ENCODE assay signal across 11 cellular contexts in genomic region chr1:225880636-225881035, GRCh38. TPM values are rescaled to one million over a fixed set of nuclear protein-coding genes. Genes with fewer than 3 reads are reported as not detected.
DNase-seq lines count a peak whose midpoint lies in the region; ATAC-seq, FAIRE-seq and TF ChIP-seq lines count a peak whose summit lies in the region.
"Had no signal": no experiment of that assay in that cellular context is flagged by ENCODE, and none has a peak within 500 bp of the region (broad histone marks: within the 10 kb centered on the region; RNA-seq: fewer than 3 reads in every experiment).

No MANE protein-coding gene starts in this region.

- H3K4me2 ChIP-seq in GM12878 (ENCODE audit: control insufficient read depth, insufficient read depth) (peak overlapping the region; percentile 96), mesendoderm (ENCODE audit: low read length) (no peak overlapping the region)

- in situ Hi-C loops in GM12878 (cut with MboI) = no loop called here

- H3K4me3 ChIP-seq in heart right ventricle (peak overlapping the region in 8 of 10 donors; percentile 90 to 100 (median 98)), GM12878 (peak overlapping the region; percentile 88; the same call in 1 of the 2 replicates), mesendoderm (ENCODE audit: low read length) (no peak overlapping the region)

- H3K23ac ChIP-seq in mesendoderm (ENCODE audit: low read length) = no peak overlapping the region

- H3K27ac ChIP-seq in heart right ventricle (peak overlapping the region in 9 of 10 donors; percentile 85 to 98 (median 95)), GM12878 (ENCODE audit: control insufficient read depth, insufficient read depth) (no peak overlapping the region), mesendoderm (ENCODE audit: low read depth, low read length) (no peak overlapping the region)

- H3K9me3 Mint-ChIP-seq in type B pancreatic cell = no peaks in the 10 kb centered on the region

- no peak for TF ChIP-seq EP300 in GM12878 (IDR thresholded peaks at IDR 0.05; ENCODE audit: borderline replicate concordance in 1 of 2, control insufficient read depth in 1 of 2, low read depth in 2 of 2, low read length in 2 of 2)

- no peak overlapping the region for H2BK15ac ChIP-seq in mesendoderm (replicated peaks; ENCODE audit: low read depth)

- H3K79me2 ChIP-seq in GM12878 (ENCODE audit: control insufficient read depth, insufficient read depth, low read length) (peaks cover 30% of the 10 kb centered on the region), mesendoderm (ENCODE audit: control insufficient read depth, insufficient read depth, low read length) (peaks cover 19% of the 10 kb centered on the region)

- 70 to 81% methylated on average over 5 of the region's 5 CpGs for WGBS in heart right ventricle, 2 donors
- WGBS in GM12878 (ENCODE audit: insufficient coverage, insufficient replicate concordance, low lambda C conversion rate, missing lambda C conversion rate) = 68% methylated on average over 5 of the region's 5 CpGs
- WGBS in mesendoderm (ENCODE audit: extremely low coverage, insufficient coverage, low lambda C conversion rate) = no CpG with 5 or more reads among the region's 5 CpGs

- ATAC-seq in heart right ventricle (no peak), Right ventricle myocardium inferior (no peak), GM12878 (no peak)

- peak; percentile 57 for FAIRE-seq in GM12878 (lab: Jason Lieb, UNC)

- H3K18ac ChIP-seq in mesendoderm (ENCODE audit: low read length) = no peak overlapping the region

- TF ChIP-seq RAD21 in GM12878 (IDR thresholded peaks at IDR 0.05; ENCODE audit: insufficient read depth, low read depth, low read length) = no peak

- H3K27me3 Mint-ChIP-seq in type B pancreatic cell = peaks cover 3% of the 10 kb centered on the region

- 0 out of 2 replicates have a peak, but pooled peaks cover 3% of the 10 kb centered on the region for H4K20me1 ChIP-seq in GM12878 (ENCODE audit: control insufficient read depth, insufficient read depth)

- H4K5ac ChIP-seq in mesendoderm (ENCODE audit: low read length) = no peak overlapping the region

- H2AFZ ChIP-seq in GM12878 (ENCODE audit: control insufficient read depth, low read depth, low read length) = no peak overlapping the region

- intact Hi-C loops in heart right ventricle (cut with DNase I) = loop anchor here in 3 of 10 donors (2.0 to 5.0 kb wide), 3 partner anchors 37 to 70 kb away; partner anchors contain the start of gene EPHX1 (in 3 of the 3)
- intact Hi-C loops in Right ventricle myocardium inferior (cut with DNase I) = loop anchor here (5.0 kb wide), 1 partner anchor 68 kb away; the partner anchor contains the start of gene EPHX1
- intact Hi-C loops in GM12878 (cut with micrococcal nuclease; ENCODE audit: unreplicated experiment) = no loop called here

- SMC1A ChIA-PET in GM12878 (lab: Charles Lee; ENCODE audit: uncharacterized antibody, unreplicated experiment) = interaction anchor here (0.8 to 5.1 kb wide), 9 partner anchors 9 to 116 kb away, joined by 3 to 29 read pairs (median 8); partner anchors contain the start of gene SRP9

- H3K4ac ChIP-seq in mesendoderm (ENCODE audit: low read depth, low read length) = no peak overlapping the region

- H3K36me3 Mint-ChIP-seq in type B pancreatic cell = no peaks in the 10 kb centered on the region

- RAD21 ChIA-PET in GM12878 (lab: Charles Lee; ENCODE audit: unreplicated experiment) = interaction anchor here (0.8 to 3.7 kb wide), 5 partner anchors 31 to 107 kb away, joined by 3 to 37 read pairs (median 13); partner anchors contain the start of genes PYCR2 and SRP9

- no peak overlapping the region for H4K8ac ChIP-seq in mesendoderm (ENCODE audit: low read depth, low read length)

- peak overlapping the region; percentile 83 for H3K27ac Mint-ChIP-seq in type B pancreatic cell

- TF ChIP-seq CTCF in heart right ventricle (IDR thresholded peaks at IDR 0.05) (no peak), GM12878 (IDR thresholded peaks at IDR 0.05 in 2 of 3, conservative IDR thresholded peaks at IDR 0.05 in 1 of 3; ENCODE audit: control insufficient read depth in 2 of 3, extremely low read depth in 1 of 3, insufficient read depth in 1 of 3, low read depth in 3 of 3, low read length in 3 of 3) (no peak), type B pancreatic cell (conservative IDR thresholded peaks at IDR 0.05) (no peak)

- H3K4me1 ChIP-seq in heart right ventricle = peaks cover 30 to 65% (median 61%) of the 10 kb centered on the region in 9 donors
- peaks cover 30% of the 10 kb centered on the region for H3K4me1 ChIP-seq in GM12878 (ENCODE audit: control insufficient read depth, insufficient read depth, low read length)
- H3K4me1 ChIP-seq in mesendoderm (ENCODE audit: control insufficient read depth, low read depth, low read length) = peaks cover 5% of the 10 kb centered on the region

- POLR2A ChIA-PET in GM12878 (lab: Charles Lee) = interaction anchor here (3.0 to 4.9 kb wide), 2 partner anchors 43 to 102 kb away, joined by 11 to 30 read pairs; partner anchors contain the start of genes PYCR2 and SRP9

- no peak for DNase-seq in heart right ventricle
- no peak for DNase-seq in Right ventricle myocardium inferior (ENCODE audit: missing footprints)
- no peak for DNase-seq in GM12878 (ENCODE audit: low read depth, low spot score)
- no peak for DNase-seq in mesendoderm
- DNase-seq in type B pancreatic cell (ENCODE audit: extremely low spot score, unreplicated experiment) = no peak
- DNase-seq in cerebellar nuclear complex (lab: John Stamatoyannopoulos, UW) = no peak
- DNase-seq in activated CD4-positive, CD25-positive, alpha-beta regulatory T cell treated with anti-CD3 and anti-CD28 coated beads, Interleukin-2, amount 50 U/mL, for 72 hours = no peak
- no peak for DNase-seq in UCSD-AML1 (lab: John Stamatoyannopoulos, UW; ENCODE audit: unreplicated experiment)
- DNase-seq: DMS79, NCI-H1436 had no signal

- no TSS peak for BruUV-seq in GM12878 (replicated peaks; lab: Mats Ljungman, UMichigan)

- peak overlapping the region; percentile 78 for H3K56ac ChIP-seq in mesendoderm (ENCODE audit: low read length)

- H3K9me3 ChIP-seq in heart right ventricle (no peaks in the 10 kb centered on the region), GM12878 (replicated peaks; ENCODE audit: control insufficient read depth, insufficient read depth, low read length) (no peaks in the 10 kb centered on the region)

- no peak overlapping the region for H3K9ac ChIP-seq in GM12878 (ENCODE audit: control insufficient read depth, insufficient read depth, low read length)
- peak overlapping the region; percentile 71 for H3K9ac ChIP-seq in mesendoderm (ENCODE audit: low read length)

- peaks cover 31% of the 10 kb centered on the region for H3K4me1 Mint-ChIP-seq in type B pancreatic cell (ENCODE audit: unreplicated experiment)

- H3K79me1 ChIP-seq in mesendoderm (ENCODE audit: low read length) = peaks cover 18% of the 10 kb centered on the region

- CTCF ChIA-PET in GM12878 (lab: Yijun Ruan, JAX) = interaction anchor here (0.8 to 4.9 kb wide), 9 partner anchors 16 to 108 kb away, joined by 3 to 40 read pairs (median 4); partner anchors contain the start of gene SRP9

- no peak overlapping the region for H2AK5ac ChIP-seq in mesendoderm (ENCODE audit: low read length)

- H2BK120ac ChIP-seq in mesendoderm (ENCODE audit: low read depth, low read length) = no peak overlapping the region

- H3K36me3 ChIP-seq in heart right ventricle (peaks cover 0 to 26% (median 0%) of the 10 kb centered on the region in 9 donors), GM12878 (ENCODE audit: control insufficient read depth in 2 of 2, insufficient read depth in 2 of 2, low read length in 1 of 2) (peaks cover 1 to 2% of the 10 kb centered on the region in 2 experiments; a peak in 3 of 4 replicates), mesendoderm (ENCODE audit: control insufficient read depth, insufficient read depth, low read length) (no peaks in the 10 kb centered on the region)

- H3K27me3 ChIP-seq in heart right ventricle (no peaks in the 10 kb centered on the region), GM12878 (replicated peaks in 1 of 2; ENCODE audit: control insufficient read depth in 2 of 2, insufficient read depth in 2 of 2, low read length in 1 of 2) (no peaks in the 10 kb centered on the region), mesendoderm (ENCODE audit: insufficient read depth, low read length, poor library complexity) (no peaks in the 10 kb centered on the region)

- peak overlapping the region; percentile 90 for H3K4me3 Mint-ChIP-seq in type B pancreatic cell

- no peak overlapping the region for H2BK5ac ChIP-seq in mesendoderm (ENCODE audit: low read length)

- TF ChIP-seq POLR2A in GM12878 (IDR thresholded peaks at IDR 0.05; ENCODE audit: low read depth, low read length) = no peak

RNA-seq across cellular contexts. Expression of gene TMEM63A, which starts 1.5 kb away (rescaled TPM):
- total RNA-seq in heart right ventricle = 10 to 100 TPM; 20.9 to 33.5 (median 24.7) TPM
- polyA plus RNA-seq in heart right ventricle = 10 to 100 TPM; 10.4 to 69.1 TPM
- 30.6 TPM for total RNA-seq in Right ventricle myocardium inferior
- 302 and 309 TPM in 2 replicates for total RNA-seq in GM12878 (2013; cell fraction: nucleolus; rRNA removed)
- 12.0 TPM in 2 replicates for total RNA-seq in GM12878 (2014; rRNA removed)
- 8.7 and 10.4 TPM in 2 replicates for total RNA-seq in GM12878 (2014; rRNA removed; fragmentation: Illumina TruSeq; extraction: Trizol)
- total RNA-seq in GM12878 (2021) = 27.6 and 31.8 TPM in 2 replicates
- 9.4 TPM for polyA plus RNA-seq in GM12878 (2011; ENCODE audit: low read depth)
- polyA plus RNA-seq in GM12878 (2011; rRNA removed) = 21.0 and 33.5 TPM in 2 replicates
- 18.1 and 18.5 TPM in 2 replicates for polyA plus RNA-seq in GM12878 (2011; cell fraction: cytosol; rRNA removed)
- 203 and 271 TPM in 2 replicates for polyA plus RNA-seq in GM12878 (2011; cell fraction: nucleus; rRNA removed)
- polyA plus RNA-seq in GM12878 (2012) = 18.2 and 27.5 TPM in 2 replicates
- 19.6 and 20.1 TPM in 2 replicates for polyA plus RNA-seq in GM12878 (2014; fragmentation: Illumina TruSeq; extraction: Trizol)
- 1 to 10 TPM; 1.3 to 1.8 TPM for polyA plus RNA-seq in GM12878 (2014; fragmentation: Nextera tagmentation; extraction: Ambion mirVana)
- 17.2 and 20.2 TPM in 2 replicates for polyA plus RNA-seq in GM12878 (2014; rRNA removed)
- polyA plus RNA-seq in GM12878 (2016; fragmentation: Nextera tagmentation; extraction: Ambion mirVana) = 10 to 100 TPM; 14.4 to 15.9 TPM
- polyA minus RNA-seq in GM12878 (2011; rRNA and poly(A)+ RNA removed) = 37.9 and 46.4 TPM in 2 replicates
- polyA minus RNA-seq in GM12878 (2011; cell fraction: cytosol; rRNA and poly(A)+ RNA removed) = 7.7 and 11.4 TPM in 2 replicates
- polyA minus RNA-seq in GM12878 (2011; cell fraction: nucleus; rRNA and poly(A)+ RNA removed) = 61.2 and 88.9 TPM in 2 replicates
- 32.2 TPM for polyA plus RNA-seq in mesendoderm (2013, experiment 1 of 2)
- 34.0 TPM for polyA plus RNA-seq in mesendoderm (2013, experiment 2 of 2)
- 63.3 and 78.0 TPM in 2 replicates for total RNA-seq in type B pancreatic cell (ENCODE audit: low replicate concordance)

RNA-seq across cellular contexts. Expression of gene LEFTY1, which starts 8.3 kb away (rescaled TPM):
- total RNA-seq in heart right ventricle (under 1 TPM in 7 of 10 donors, not detected in 3; 0.15 to 0.57 (median 0.25) TPM), Right ventricle myocardium inferior (not detected), GM12878 (2014; rRNA removed) (0.06 TPM in 1 of 2 replicates, not detected in the other), GM12878 (2014; rRNA removed; fragmentation: Illumina TruSeq; extraction: Trizol) (not detected in 2 replicates), GM12878 (2021) (0.27 TPM in 1 of 2 replicates, not detected in the other), type B pancreatic cell (ENCODE audit: low replicate concordance) (0.29 and 0.31 TPM in 2 replicates)
- polyA plus RNA-seq in heart right ventricle (under 1 TPM; 0.15 to 0.77 TPM), GM12878 (2011; rRNA removed) (not detected in 2 replicates), GM12878 (2014; fragmentation: Illumina TruSeq; extraction: Trizol) (not detected in 2 replicates), GM12878 (2014; fragmentation: Nextera tagmentation; extraction: Ambion mirVana) (not detected), GM12878 (2014; rRNA removed) (0.06 TPM in 1 of 2 replicates, not detected in the other), GM12878 (2016; fragmentation: Nextera tagmentation; extraction: Ambion mirVana) (not detected)
- not detected in 2 replicates for total RNA-seq in GM12878 (2013; cell fraction: nucleolus; rRNA removed)
- polyA plus RNA-seq in GM12878 (2011; ENCODE audit: low read depth) = not detected
- polyA plus RNA-seq in GM12878 (2011; cell fraction: cytosol; rRNA removed) = 0.04 TPM in 1 of 2 replicates, not detected in the other
- polyA plus RNA-seq in GM12878 (2011; cell fraction: nucleus; rRNA removed) = 0.06 TPM in 1 of 2 replicates, not detected in the other
- polyA plus RNA-seq in GM12878 (2012) = 0.08 TPM in 1 of 2 replicates, not detected in the other
- not detected in 2 replicates for polyA minus RNA-seq in GM12878 (2011; rRNA and poly(A)+ RNA removed)
- not detected in 2 replicates for polyA minus RNA-seq in GM12878 (2011; cell fraction: cytosol; rRNA and poly(A)+ RNA removed)
- not detected in 2 replicates for polyA minus RNA-seq in GM12878 (2011; cell fraction: nucleus; rRNA and poly(A)+ RNA removed)
- polyA plus RNA-seq in mesendoderm (2013, experiment 1 of 2) = 42.5 TPM
- 42.7 TPM for polyA plus RNA-seq in mesendoderm (2013, experiment 2 of 2)
- total RNA-seq: lung microvascular endothelial cell had no signal

RNA-seq across cellular contexts. Expression of gene PYCR2, which starts 43.4 kb away (rescaled TPM):
- total RNA-seq in heart right ventricle (10 to 100 TPM; 53.6 to 77.4 (median 62.7) TPM), Right ventricle myocardium inferior (58.6 TPM), GM12878 (2014; rRNA removed) (53.4 and 65.2 TPM in 2 replicates), GM12878 (2014; rRNA removed; fragmentation: Illumina TruSeq; extraction: Trizol) (31.0 and 33.6 TPM in 2 replicates), GM12878 (2021) (77.2 and 81.8 TPM in 2 replicates), type B pancreatic cell (ENCODE audit: low replicate concordance) (37.8 and 46.7 TPM in 2 replicates)
- polyA plus RNA-seq in heart right ventricle (10 to 100 TPM; 42.5 to 96.0 TPM), GM12878 (2011; rRNA removed) (24.3 and 46.0 TPM in 2 replicates), GM12878 (2014; fragmentation: Illumina TruSeq; extraction: Trizol) (19.1 and 47.0 TPM in 2 replicates), GM12878 (2014; fragmentation: Nextera tagmentation; extraction: Ambion mirVana) (1 to 10 TPM; 1.7 to 5.9 TPM), GM12878 (2014; rRNA removed) (62.8 and 64.9 TPM in 2 replicates), GM12878 (2016; fragmentation: Nextera tagmentation; extraction: Ambion mirVana) (10 to 100 TPM; 74.9 to 76.3 TPM)
- total RNA-seq in GM12878 (2013; cell fraction: nucleolus; rRNA removed) = 41.1 and 41.4 TPM in 2 replicates
- polyA plus RNA-seq in GM12878 (2011; ENCODE audit: low read depth) = 22.2 TPM
- polyA plus RNA-seq in GM12878 (2011; cell fraction: cytosol; rRNA removed) = 49.9 and 63.2 TPM in 2 replicates
- polyA plus RNA-seq in GM12878 (2011; cell fraction: nucleus; rRNA removed) = 101 and 106 TPM in 2 replicates
- polyA plus RNA-seq in GM12878 (2012) = 45.2 and 52.3 TPM in 2 replicates
- 29.4 and 39.5 TPM in 2 replicates for polyA minus RNA-seq in GM12878 (2011; rRNA and poly(A)+ RNA removed)
- 8.3 and 15.2 TPM in 2 replicates for polyA minus RNA-seq in GM12878 (2011; cell fraction: cytosol; rRNA and poly(A)+ RNA removed)
- 20.2 and 31.1 TPM in 2 replicates for polyA minus RNA-seq in GM12878 (2011; cell fraction: nucleus; rRNA and poly(A)+ RNA removed)
- polyA plus RNA-seq in mesendoderm (2013, experiment 1 of 2) = 94.1 TPM
- polyA plus RNA-seq in mesendoderm (2013, experiment 2 of 2) = 95.3 TPM

Comparison
In these comparisons a context has a peak if more than half of its experiments do, and no peak if none do; other contexts are left out.
1. H3K27ac ChIP-seq: peak in heart right ventricle (9 of 10); none in GM12878 (single experiment) and mesendoderm (single experiment).